ENCODE assay signal across 1 cellular context in the genomic region with DNA sequence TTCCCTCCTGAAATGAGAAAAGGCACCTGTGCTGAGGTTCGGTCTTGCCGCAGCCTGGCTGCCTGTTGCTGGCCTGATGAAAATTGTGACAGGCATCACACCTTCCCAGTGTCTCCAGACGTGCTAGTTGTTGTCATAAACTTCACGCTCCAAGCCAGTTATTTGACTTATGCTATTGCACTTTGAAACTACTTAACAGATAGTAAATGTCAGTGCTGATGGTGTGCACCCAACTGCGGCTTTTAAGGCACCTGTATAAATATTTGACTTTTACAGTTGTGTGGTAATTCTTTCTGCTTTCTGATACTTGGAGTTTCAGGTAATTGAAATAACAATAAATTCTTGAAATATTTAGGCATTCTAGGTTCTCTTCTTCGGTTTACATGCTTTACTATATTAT.
TF ChIP-seq lines count a peak whose summit lies in the region.

No MANE protein-coding gene starts in this region.

TF ChIP-seq in HepG2, 621 proteins besides CTCF, POLR2A, EP300 and RAD21 (continued from another document and continues in another):
- peak; percentile 64 for TF ChIP-seq TCF7 (IDR thresholded peaks at IDR 0.05; ENCODE audit: low read depth)
- peak; percentile 87 for TF ChIP-seq HNF4A (CRISPR knock-in tag; IDR thresholded peaks at IDR 0.05)
- TF ChIP-seq JUN (CRISPR knock-in tag; IDR thresholded peaks at IDR 0.05), result no peak
- TF ChIP-seq TBX3 (IDR thresholded peaks at IDR 0.05; ENCODE audit: borderline replicate concordance), result peak; percentile 77; the same call in 1 of the 2 replicates
- peak; percentile 35; the same call in 1 of the 2 replicates for TF ChIP-seq IRF2 (CRISPR knock-in tag; IDR thresholded peaks at IDR 0.05)
- peak; percentile 82 for TF ChIP-seq FOXA3 (CRISPR knock-in tag; IDR thresholded peaks at IDR 0.05)
- no peak for TF ChIP-seq ZNF256 (CRISPR knock-in tag; conservative IDR thresholded peaks at IDR 0.05)
- TF ChIP-seq, protein P1, sequence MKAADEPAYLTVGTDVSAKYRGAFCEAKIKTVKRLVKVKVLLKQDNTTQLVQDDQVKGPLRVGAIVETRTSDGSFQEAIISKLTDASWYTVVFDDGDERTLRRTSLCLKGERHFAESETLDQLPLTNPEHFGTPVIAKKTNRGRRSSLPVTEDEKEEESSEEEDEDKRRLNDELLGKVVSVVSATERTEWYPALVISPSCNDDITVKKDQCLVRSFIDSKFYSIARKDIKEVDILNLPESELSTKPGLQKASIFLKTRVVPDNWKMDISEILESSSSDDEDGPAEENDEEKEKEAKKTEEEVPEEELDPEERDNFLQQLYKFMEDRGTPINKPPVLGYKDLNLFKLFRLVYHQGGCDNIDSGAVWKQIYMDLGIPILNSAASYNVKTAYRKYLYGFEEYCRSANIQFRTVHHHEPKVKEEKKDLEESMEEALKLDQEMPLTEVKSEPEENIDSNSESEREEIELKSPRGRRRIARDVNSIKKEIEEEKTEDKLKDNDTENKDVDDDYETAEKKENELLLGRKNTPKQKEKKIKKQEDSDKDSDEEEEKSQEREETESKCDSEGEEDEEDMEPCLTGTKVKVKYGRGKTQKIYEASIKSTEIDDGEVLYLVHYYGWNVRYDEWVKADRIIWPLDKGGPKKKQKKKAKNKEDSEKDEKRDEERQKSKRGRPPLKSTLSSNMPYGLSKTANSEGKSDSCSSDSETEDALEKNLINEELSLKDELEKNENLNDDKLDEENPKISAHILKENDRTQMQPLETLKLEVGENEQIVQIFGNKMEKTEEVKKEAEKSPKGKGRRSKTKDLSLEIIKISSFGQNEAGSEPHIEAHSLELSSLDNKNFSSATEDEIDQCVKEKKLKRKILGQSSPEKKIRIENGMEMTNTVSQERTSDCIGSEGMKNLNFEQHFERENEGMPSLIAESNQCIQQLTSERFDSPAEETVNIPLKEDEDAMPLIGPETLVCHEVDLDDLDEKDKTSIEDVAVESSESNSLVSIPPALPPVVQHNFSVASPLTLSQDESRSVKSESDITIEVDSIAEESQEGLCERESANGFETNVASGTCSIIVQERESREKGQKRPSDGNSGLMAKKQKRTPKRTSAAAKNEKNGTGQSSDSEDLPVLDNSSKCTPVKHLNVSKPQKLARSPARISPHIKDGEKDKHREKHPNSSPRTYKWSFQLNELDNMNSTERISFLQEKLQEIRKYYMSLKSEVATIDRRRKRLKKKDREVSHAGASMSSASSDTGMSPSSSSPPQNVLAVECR (CRISPR knock-in tag; IDR thresholded peaks at IDR 0.05; ENCODE audit: borderline replicate concordance), result peak; percentile 51; the same call in 1 of the 2 replicates
- peak; percentile 70; the same call in 1 of the 2 replicates for TF ChIP-seq FOXJ3 (CRISPR knock-in tag; IDR thresholded peaks at IDR 0.05; ENCODE audit: borderline replicate concordance)
- TF ChIP-seq NFKBIZ (CRISPR knock-in tag; IDR thresholded peaks at IDR 0.05), result 0 out of 2 replicates have a peak, but pooled peaks have one; percentile 74
- peak; percentile 31; the same call in 1 of the 2 replicates for TF ChIP-seq RARA (CRISPR knock-in tag; IDR thresholded peaks at IDR 0.05)
- TF ChIP-seq ZFX (CRISPR knock-in tag; IDR thresholded peaks at IDR 0.05; ENCODE audit: low read depth), result 0 out of 2 replicates have a peak, but pooled peaks have one; percentile 10
- TF ChIP-seq ATF1 (CRISPR knock-in tag; IDR thresholded peaks at IDR 0.05), result 0 out of 2 replicates have a peak, but pooled peaks have one; percentile 27
- TF ChIP-seq, protein P2, sequence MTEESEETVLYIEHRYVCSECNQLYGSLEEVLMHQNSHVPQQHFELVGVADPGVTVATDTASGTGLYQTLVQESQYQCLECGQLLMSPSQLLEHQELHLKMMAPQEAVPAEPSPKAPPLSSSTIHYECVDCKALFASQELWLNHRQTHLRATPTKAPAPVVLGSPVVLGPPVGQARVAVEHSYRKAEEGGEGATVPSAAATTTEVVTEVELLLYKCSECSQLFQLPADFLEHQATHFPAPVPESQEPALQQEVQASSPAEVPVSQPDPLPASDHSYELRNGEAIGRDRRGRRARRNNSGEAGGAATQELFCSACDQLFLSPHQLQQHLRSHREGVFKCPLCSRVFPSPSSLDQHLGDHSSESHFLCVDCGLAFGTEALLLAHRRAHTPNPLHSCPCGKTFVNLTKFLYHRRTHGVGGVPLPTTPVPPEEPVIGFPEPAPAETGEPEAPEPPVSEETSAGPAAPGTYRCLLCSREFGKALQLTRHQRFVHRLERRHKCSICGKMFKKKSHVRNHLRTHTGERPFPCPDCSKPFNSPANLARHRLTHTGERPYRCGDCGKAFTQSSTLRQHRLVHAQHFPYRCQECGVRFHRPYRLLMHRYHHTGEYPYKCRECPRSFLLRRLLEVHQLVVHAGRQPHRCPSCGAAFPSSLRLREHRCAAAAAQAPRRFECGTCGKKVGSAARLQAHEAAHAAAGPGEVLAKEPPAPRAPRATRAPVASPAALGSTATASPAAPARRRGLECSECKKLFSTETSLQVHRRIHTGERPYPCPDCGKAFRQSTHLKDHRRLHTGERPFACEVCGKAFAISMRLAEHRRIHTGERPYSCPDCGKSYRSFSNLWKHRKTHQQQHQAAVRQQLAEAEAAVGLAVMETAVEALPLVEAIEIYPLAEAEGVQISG (CRISPR knock-in tag; IDR thresholded peaks at IDR 0.05), result no peak
- TF ChIP-seq FOXP1 (IDR thresholded peaks at IDR 0.05), result no peak
- TF ChIP-seq FOXP1 (CRISPR knock-in tag; IDR thresholded peaks at IDR 0.05), result peak; percentile 89
- TF ChIP-seq SP5 (CRISPR knock-in tag; IDR thresholded peaks at IDR 0.05; ENCODE audit: borderline replicate concordance, low read depth), result 0 out of 2 replicates have a peak, but pooled peaks have one; percentile 17
- TF ChIP-seq NCOR1 (IDR thresholded peaks at IDR 0.05; ENCODE audit: borderline replicate concordance, low read length), result peak; percentile 45; the same call in 1 of the 2 replicates
- TF ChIP-seq MAFK (conservative IDR thresholded peaks at IDR 0.05 in 1 of 2, IDR thresholded peaks at IDR 0.05 in 1 of 2; ENCODE audit: low read length in 2 of 2), result no peak
- TF ChIP-seq, protein P3, sequence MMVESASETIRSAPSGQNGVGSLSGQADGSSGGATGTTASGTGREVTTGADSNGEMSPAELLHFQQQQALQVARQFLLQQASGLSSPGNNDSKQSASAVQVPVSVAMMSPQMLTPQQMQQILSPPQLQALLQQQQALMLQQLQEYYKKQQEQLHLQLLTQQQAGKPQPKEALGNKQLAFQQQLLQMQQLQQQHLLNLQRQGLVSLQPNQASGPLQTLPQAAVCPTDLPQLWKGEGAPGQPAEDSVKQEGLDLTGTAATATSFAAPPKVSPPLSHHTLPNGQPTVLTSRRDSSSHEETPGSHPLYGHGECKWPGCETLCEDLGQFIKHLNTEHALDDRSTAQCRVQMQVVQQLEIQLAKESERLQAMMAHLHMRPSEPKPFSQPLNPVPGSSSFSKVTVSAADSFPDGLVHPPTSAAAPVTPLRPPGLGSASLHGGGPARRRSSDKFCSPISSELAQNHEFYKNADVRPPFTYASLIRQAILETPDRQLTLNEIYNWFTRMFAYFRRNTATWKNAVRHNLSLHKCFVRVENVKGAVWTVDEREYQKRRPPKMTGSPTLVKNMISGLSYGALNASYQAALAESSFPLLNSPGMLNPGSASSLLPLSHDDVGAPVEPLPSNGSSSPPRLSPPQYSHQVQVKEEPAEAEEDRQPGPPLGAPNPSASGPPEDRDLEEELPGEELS (CRISPR knock-in tag; IDR thresholded peaks at IDR 0.05), result peak; percentile 89
- TF ChIP-seq, protein P4, sequence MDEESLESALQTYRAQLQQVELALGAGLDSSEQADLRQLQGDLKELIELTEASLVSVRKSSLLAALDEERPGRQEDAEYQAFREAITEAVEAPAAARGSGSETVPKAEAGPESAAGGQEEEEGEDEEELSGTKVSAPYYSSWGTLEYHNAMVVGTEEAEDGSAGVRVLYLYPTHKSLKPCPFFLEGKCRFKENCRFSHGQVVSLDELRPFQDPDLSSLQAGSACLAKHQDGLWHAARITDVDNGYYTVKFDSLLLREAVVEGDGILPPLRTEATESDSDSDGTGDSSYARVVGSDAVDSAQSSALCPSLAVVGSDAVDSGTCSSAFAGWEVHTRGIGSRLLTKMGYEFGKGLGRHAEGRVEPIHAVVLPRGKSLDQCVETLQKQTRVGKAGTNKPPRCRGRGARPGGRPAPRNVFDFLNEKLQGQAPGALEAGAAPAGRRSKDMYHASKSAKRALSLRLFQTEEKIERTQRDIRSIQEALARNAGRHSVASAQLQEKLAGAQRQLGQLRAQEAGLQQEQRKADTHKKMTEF (CRISPR knock-in tag; IDR thresholded peaks at IDR 0.05), result 0 out of 2 replicates have a peak, but pooled peaks have one; percentile 31
- TF ChIP-seq SIN3A (IDR thresholded peaks at IDR 0.05; ENCODE audit: borderline replicate concordance, low read depth, low read length), result peak; percentile 56; the same call in 1 of the 2 replicates
- TF ChIP-seq EHMT2 (IDR thresholded peaks at IDR 0.05; ENCODE audit: borderline replicate concordance, low read depth, low read length), result no peak
- TF ChIP-seq TGIF2 (CRISPR knock-in tag; IDR thresholded peaks at IDR 0.05), result peak; percentile 83
- 0 out of 2 replicates have a peak, but pooled peaks have one; percentile 26 for TF ChIP-seq ZNF792 (CRISPR knock-in tag; IDR thresholded peaks at IDR 0.05)
- TF ChIP-seq ZBTB8A (CRISPR knock-in tag; IDR thresholded peaks at IDR 0.05; ENCODE audit: borderline replicate concordance, low read depth), result no peak
- TF ChIP-seq TMF1 (CRISPR knock-in tag; IDR thresholded peaks at IDR 0.05; ENCODE audit: low read depth), result no peak
- no peak for TF ChIP-seq ZNF143 (CRISPR knock-in tag; IDR thresholded peaks at IDR 0.05)
- TF ChIP-seq TBX2 (CRISPR knock-in tag; IDR thresholded peaks at IDR 0.05; ENCODE audit: borderline replicate concordance), result peak; percentile 95
- TF ChIP-seq, protein P5, sequence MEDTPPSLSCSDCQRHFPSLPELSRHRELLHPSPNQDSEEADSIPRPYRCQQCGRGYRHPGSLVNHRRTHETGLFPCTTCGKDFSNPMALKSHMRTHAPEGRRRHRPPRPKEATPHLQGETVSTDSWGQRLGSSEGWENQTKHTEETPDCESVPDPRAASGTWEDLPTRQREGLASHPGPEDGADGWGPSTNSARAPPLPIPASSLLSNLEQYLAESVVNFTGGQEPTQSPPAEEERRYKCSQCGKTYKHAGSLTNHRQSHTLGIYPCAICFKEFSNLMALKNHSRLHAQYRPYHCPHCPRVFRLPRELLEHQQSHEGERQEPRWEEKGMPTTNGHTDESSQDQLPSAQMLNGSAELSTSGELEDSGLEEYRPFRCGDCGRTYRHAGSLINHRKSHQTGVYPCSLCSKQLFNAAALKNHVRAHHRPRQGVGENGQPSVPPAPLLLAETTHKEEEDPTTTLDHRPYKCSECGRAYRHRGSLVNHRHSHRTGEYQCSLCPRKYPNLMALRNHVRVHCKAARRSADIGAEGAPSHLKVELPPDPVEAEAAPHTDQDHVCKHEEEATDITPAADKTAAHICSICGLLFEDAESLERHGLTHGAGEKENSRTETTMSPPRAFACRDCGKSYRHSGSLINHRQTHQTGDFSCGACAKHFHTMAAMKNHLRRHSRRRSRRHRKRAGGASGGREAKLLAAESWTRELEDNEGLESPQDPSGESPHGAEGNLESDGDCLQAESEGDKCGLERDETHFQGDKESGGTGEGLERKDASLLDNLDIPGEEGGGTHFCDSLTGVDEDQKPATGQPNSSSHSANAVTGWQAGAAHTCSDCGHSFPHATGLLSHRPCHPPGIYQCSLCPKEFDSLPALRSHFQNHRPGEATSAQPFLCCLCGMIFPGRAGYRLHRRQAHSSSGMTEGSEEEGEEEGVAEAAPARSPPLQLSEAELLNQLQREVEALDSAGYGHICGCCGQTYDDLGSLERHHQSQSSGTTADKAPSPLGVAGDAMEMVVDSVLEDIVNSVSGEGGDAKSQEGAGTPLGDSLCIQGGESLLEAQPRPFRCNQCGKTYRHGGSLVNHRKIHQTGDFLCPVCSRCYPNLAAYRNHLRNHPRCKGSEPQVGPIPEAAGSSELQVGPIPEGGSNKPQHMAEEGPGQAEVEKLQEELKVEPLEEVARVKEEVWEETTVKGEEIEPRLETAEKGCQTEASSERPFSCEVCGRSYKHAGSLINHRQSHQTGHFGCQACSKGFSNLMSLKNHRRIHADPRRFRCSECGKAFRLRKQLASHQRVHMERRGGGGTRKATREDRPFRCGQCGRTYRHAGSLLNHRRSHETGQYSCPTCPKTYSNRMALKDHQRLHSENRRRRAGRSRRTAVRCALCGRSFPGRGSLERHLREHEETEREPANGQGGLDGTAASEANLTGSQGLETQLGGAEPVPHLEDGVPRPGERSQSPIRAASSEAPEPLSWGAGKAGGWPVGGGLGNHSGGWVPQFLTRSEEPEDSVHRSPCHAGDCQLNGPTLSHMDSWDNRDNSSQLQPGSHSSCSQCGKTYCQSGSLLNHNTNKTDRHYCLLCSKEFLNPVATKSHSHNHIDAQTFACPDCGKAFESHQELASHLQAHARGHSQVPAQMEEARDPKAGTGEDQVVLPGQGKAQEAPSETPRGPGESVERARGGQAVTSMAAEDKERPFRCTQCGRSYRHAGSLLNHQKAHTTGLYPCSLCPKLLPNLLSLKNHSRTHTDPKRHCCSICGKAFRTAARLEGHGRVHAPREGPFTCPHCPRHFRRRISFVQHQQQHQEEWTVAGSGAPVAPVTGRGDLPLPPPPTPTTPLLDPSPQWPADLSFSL (CRISPR knock-in tag; IDR thresholded peaks at IDR 0.05), result peak; percentile 52; the same call in 1 of the 2 replicates
- TF ChIP-seq, protein P6, sequence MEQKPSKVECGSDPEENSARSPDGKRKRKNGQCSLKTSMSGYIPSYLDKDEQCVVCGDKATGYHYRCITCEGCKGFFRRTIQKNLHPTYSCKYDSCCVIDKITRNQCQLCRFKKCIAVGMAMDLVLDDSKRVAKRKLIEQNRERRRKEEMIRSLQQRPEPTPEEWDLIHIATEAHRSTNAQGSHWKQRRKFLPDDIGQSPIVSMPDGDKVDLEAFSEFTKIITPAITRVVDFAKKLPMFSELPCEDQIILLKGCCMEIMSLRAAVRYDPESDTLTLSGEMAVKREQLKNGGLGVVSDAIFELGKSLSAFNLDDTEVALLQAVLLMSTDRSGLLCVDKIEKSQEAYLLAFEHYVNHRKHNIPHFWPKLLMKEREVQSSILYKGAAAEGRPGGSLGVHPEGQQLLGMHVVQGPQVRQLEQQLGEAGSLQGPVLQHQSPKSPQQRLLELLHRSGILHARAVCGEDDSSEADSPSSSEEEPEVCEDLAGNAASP (CRISPR knock-in tag; IDR thresholded peaks at IDR 0.05; ENCODE audit: borderline replicate concordance), result 0 out of 2 replicates have a peak, but pooled peaks have one; percentile 55
- peak; percentile 57; the same call in 1 of the 2 replicates for TF ChIP-seq HOXA5 (CRISPR knock-in tag; IDR thresholded peaks at IDR 0.05)
